ENCODE assay signal across 9 cellular contexts in the genomic region with DNA sequence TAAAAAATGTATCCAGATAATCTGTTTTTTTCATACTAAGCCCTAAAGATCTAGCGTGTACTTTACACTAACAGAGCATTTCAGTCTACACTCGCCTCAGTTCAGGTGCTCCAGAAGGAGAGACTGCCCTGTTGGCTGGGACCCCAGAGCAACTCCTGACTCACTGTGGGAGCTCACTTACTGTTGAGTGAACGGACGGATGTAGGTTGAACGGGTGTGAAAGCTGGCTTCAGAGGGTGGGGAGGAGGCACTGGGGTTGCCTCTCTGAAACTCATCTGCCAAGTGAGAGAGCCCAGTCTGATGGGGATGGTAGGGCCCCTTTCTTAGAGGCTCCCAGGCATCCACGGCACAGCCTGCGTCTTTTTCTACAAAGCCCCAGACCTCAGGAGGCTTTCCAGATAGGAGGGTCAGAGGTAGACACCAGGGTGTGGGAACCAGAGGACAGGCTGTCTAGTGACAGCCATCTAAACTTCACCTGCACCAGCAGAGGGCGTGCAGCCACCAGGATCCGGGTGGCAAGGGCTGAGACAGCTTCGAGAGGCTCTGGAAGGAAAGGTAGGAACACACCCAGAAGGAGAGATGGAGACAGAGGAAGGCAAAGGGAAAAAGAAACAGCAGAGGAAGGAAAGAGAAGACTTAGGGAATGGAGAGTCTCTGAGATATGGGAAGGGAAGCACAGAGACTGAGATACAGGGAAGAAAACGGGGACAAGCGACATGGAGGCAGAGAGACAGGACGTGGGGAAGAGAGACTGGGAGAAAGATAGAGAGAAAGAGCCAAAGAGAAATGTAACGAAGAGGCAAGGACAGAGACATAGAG. TPM values are rescaled to one million over a fixed set of nuclear protein-coding genes. Genes with fewer than 3 reads are reported as not detected.
A peak's percentile ranks its signal among the peaks of the same experiment; 100 is the strongest.
DNase-seq lines count a peak whose midpoint lies in the region; ATAC-seq, FAIRE-seq and TF ChIP-seq lines count a peak whose summit lies in the region.
"Had no signal": no experiment of that assay in that cellular context is flagged by ENCODE, and none has a peak within 500 bp of the region (broad histone marks: within the 10 kb centered on the region; RNA-seq: fewer than 3 reads in every experiment).

No MANE protein-coding gene starts in this region.

- peak; percentile 48 for DNase-seq in RCC 7860 (ENCODE audit: low spot score)
- DNase-seq in activated T-cell treated with anti-CD3 and anti-CD28 coated beads, Interleukin-2, amount 50 U/mL, for 72 hours: peak; percentile 78 to 83
- DNase-seq in fibroblast of peridontal ligament (ENCODE audit: extremely low read depth): peak; percentile 60
- peak; percentile 92 for DNase-seq in neural progenitor cell (ENCODE audit: low spot score)
- DNase-seq in stomach: peak; percentile 82
- DNase-seq in GOT3 (lab: John Stamatoyannopoulos, UW): no peak

- TF ChIP-seq CTCF in KMS-11 (conservative IDR thresholded peaks at IDR 0.05; ENCODE audit: low read depth, low read length): peak; percentile 93
- peak; percentile 97 for TF ChIP-seq CTCF in neural progenitor cell (IDR thresholded peaks at IDR 0.05)
- TF ChIP-seq CTCF in stomach (IDR thresholded peaks at IDR 0.05): peak in 6 of 7 experiments; percentile 31 to 91 (median 79)

- peak; percentile 89 to 91 for ATAC-seq in activated T-cell treated with anti-CD3 and anti-CD28 coated beads, Interleukin-2, amount 50 U/mL, for 72 hours (replicated peaks in 1 of 2)

- intact Hi-C loops in stomach (cut with DNase I; ENCODE audit: low total_unique reads): loop anchor here (5.0 kb wide), 1 partner anchor 51 kb away; a partner anchor contains a TSS

- no peak for TF ChIP-seq EP300 in stomach (IDR thresholded peaks at IDR 0.05)

- H3K9me3 Mint-ChIP-seq in activated T-cell treated with anti-CD3 and anti-CD28 coated beads, Interleukin-2, amount 50 U/mL, for 72 hours: no peaks in the 10 kb centered on the region
- peaks cover 3% of the 10 kb centered on the region for H3K9me3 Mint-ChIP-seq in neural progenitor cell

- peaks cover 7% of the 10 kb centered on the region for H3K27me3 Mint-ChIP-seq in activated T-cell treated with anti-CD3 and anti-CD28 coated beads, Interleukin-2, amount 50 U/mL, for 72 hours (ENCODE audit: low read depth)
- H3K27me3 Mint-ChIP-seq in neural progenitor cell (ENCODE audit: insufficient read depth, low read depth): peaks cover 16% of the 10 kb centered on the region

- H2AFZ ChIP-seq in KMS-11 (ENCODE audit: low read depth) (peak overlapping the region; percentile 38; the same call in 1 of the 2 replicates), neural progenitor cell (replicated peaks) (peak overlapping the region; percentile 51)

- FAIRE-seq in G401.6 (lab: Jason Lieb, UNC) (peak; percentile 93), RCC 7860 (lab: Jason Lieb, UNC) (no peak)
- FAIRE-seq: islet of Langerhans had no signal

- H3K36me3 Mint-ChIP-seq in activated T-cell treated with anti-CD3 and anti-CD28 coated beads, Interleukin-2, amount 50 U/mL, for 72 hours (ENCODE audit: insufficient read depth in 2 of 2): no peaks in the 10 kb centered on the region
- peaks cover 2% of the 10 kb centered on the region for H3K36me3 Mint-ChIP-seq in neural progenitor cell

- peaks cover 22% of the 10 kb centered on the region for H3F3A ChIP-seq in neural progenitor cell (ENCODE audit: low read depth)

- peaks cover 27% of the 10 kb centered on the region for H3K4me1 Mint-ChIP-seq in activated T-cell treated with anti-CD3 and anti-CD28 coated beads, Interleukin-2, amount 50 U/mL, for 72 hours (ENCODE audit: low read depth)
- H3K4me1 Mint-ChIP-seq in neural progenitor cell: peaks cover 23% of the 10 kb centered on the region

- H3K4me3 ChIP-seq in KMS-11 (IDR thresholded peaks at IDR 0.05; ENCODE audit: insufficient read depth, low read depth, low read length) (no peak overlapping the region), neural progenitor cell (no peak overlapping the region), stomach (no peak overlapping the region)

- H3K4me2 ChIP-seq in KMS-11 (no peak overlapping the region), neural progenitor cell (no peak overlapping the region)

- H3K27me3 ChIP-seq in KMS-11 (ENCODE audit: insufficient read depth, low read depth): peaks cover 52% of the 10 kb centered on the region
- no peaks in the 10 kb centered on the region for H3K27me3 ChIP-seq in neural progenitor cell
- peaks cover 0 to 63% (median 10%) of the 10 kb centered on the region in 3 donors for H3K27me3 ChIP-seq in stomach

- WGBS in stomach, 5 donors: 20 to 25% (median 23%) methylated on average over 13 to 14 of the region's 14 CpGs

- H3K4me3 Mint-ChIP-seq in activated T-cell treated with anti-CD3 and anti-CD28 coated beads, Interleukin-2, amount 50 U/mL, for 72 hours: no peak overlapping the region
- H3K4me3 Mint-ChIP-seq in neural progenitor cell: no peak overlapping the region

- no peaks in the 10 kb centered on the region for H3K79me2 ChIP-seq in KMS-11 (ENCODE audit: insufficient read depth, low read depth)
- no peaks in the 10 kb centered on the region for H3K79me2 ChIP-seq in neural progenitor cell (ENCODE audit: low read depth)

- H3K27ac ChIP-seq in KMS-11 (no peak overlapping the region), neural progenitor cell (no peak overlapping the region), stomach (no peak overlapping the region)

- no peak for TF ChIP-seq POLR2A in stomach (IDR thresholded peaks at IDR 0.05)

- no peaks in the 10 kb centered on the region for H3K9me3 ChIP-seq in neural progenitor cell (ENCODE audit: low read depth)
- no peaks in the 10 kb centered on the region for H3K9me3 ChIP-seq in stomach

- H3K9ac ChIP-seq in KMS-11 (no peak overlapping the region), neural progenitor cell (no peak overlapping the region)

- no peaks in the 10 kb centered on the region for H3K36me3 ChIP-seq in KMS-11 (ENCODE audit: insufficient read depth)
- H3K36me3 ChIP-seq in neural progenitor cell: no peaks in the 10 kb centered on the region
- H3K36me3 ChIP-seq in stomach: no peaks in the 10 kb centered on the region

- H3K27ac Mint-ChIP-seq in activated T-cell treated with anti-CD3 and anti-CD28 coated beads, Interleukin-2, amount 50 U/mL, for 72 hours: no peak overlapping the region
- no peak overlapping the region for H3K27ac Mint-ChIP-seq in neural progenitor cell

- H3K4me1 ChIP-seq in KMS-11 (ENCODE audit: low read depth, poor library complexity, severe bottlenecking): peaks cover 7% of the 10 kb centered on the region
- peaks cover 18% of the 10 kb centered on the region for H3K4me1 ChIP-seq in neural progenitor cell
- H3K4me1 ChIP-seq in stomach: peaks cover 0 to 13% (median 1%) of the 10 kb centered on the region in 4 donors

- no peaks in the 10 kb centered on the region for H4K20me1 ChIP-seq in KMS-11 (ENCODE audit: insufficient read depth)
- H4K20me1 ChIP-seq in neural progenitor cell (ENCODE audit: low read depth): no peaks in the 10 kb centered on the region

RNA-seq across cellular contexts. Expression of a gene that starts 3.7 kb away (rescaled TPM):
- total RNA-seq in activated T-cell treated with anti-CD3 and anti-CD28 coated beads, Interleukin-2, amount 50 U/mL, for 72 hours: 1 to 10 TPM; 1.6 to 3.0 TPM
- total RNA-seq in neural progenitor cell (ENCODE audit: low replicate concordance) (0.59 TPM in 1 of 2 replicates, not detected in the other), stomach (under 1 TPM in 1 of 5 donors, not detected in 4; 0.37 TPM)
- under 1 TPM in 1 of 3 donors, not detected in 2; 0.20 TPM for polyA plus RNA-seq in stomach

RNA-seq across cellular contexts. Expression of a gene that starts 28.1 kb away (rescaled TPM):
- total RNA-seq in activated T-cell treated with anti-CD3 and anti-CD28 coated beads, Interleukin-2, amount 50 U/mL, for 72 hours: not detected
- total RNA-seq in neural progenitor cell (ENCODE audit: low replicate concordance) (3.0 and 5.6 TPM in 2 replicates), stomach (not detected)
- under 1 TPM in 1 of 3 donors, not detected in 2; 0.35 TPM for polyA plus RNA-seq in stomach

RNA-seq across cellular contexts. Expression of a gene that starts 29.6 kb away (rescaled TPM):
- not detected for total RNA-seq in activated T-cell treated with anti-CD3 and anti-CD28 coated beads, Interleukin-2, amount 50 U/mL, for 72 hours
- 125 and 193 TPM in 2 replicates for total RNA-seq in neural progenitor cell (ENCODE audit: low replicate concordance)
- 10 to 100 TPM in 4 of 5 donors, 1 to 10 TPM in 1; 4.3 to 42.0 (median 17.8) TPM for total RNA-seq in stomach
- 10 to 100 TPM; 21.8 to 35.4 (median 26.6) TPM for polyA plus RNA-seq in stomach

RNA-seq across cellular contexts. Expression of a gene that starts 31.5 kb away (rescaled TPM):
- not detected for total RNA-seq in activated T-cell treated with anti-CD3 and anti-CD28 coated beads, Interleukin-2, amount 50 U/mL, for 72 hours
- total RNA-seq in neural progenitor cell (ENCODE audit: low replicate concordance) (not detected in 2 replicates), stomach (not detected)
- polyA plus RNA-seq in stomach: not detected

RNA-seq across cellular contexts. Expression of a gene that starts 33.4 kb away (rescaled TPM):
- total RNA-seq in activated T-cell treated with anti-CD3 and anti-CD28 coated beads, Interleukin-2, amount 50 U/mL, for 72 hours: not detected
- total RNA-seq in neural progenitor cell (ENCODE audit: low replicate concordance) (0.09 TPM in 1 of 2 replicates, not detected in the other), stomach (not detected)
- polyA plus RNA-seq in stomach: not detected

Comparison
In these comparisons a context has a peak if more than half of its experiments do, and no peak if none do; other contexts are left out.
1. RNA of a gene that starts 29.6 kb away (total RNA-seq): 125 to 193 TPM in neural progenitor cell and 4.3 to 42.0 TPM in stomach; not detected in activated T-cell treated with anti-CD3 and anti-CD28 coated beads, Interleukin-2, amount 50 U/mL, for 72 hours; every median in the first group is over 4 times any median in the second.
2. Peak in every context shown above with its lines, with median percentiles within 50 percentile points of each other: CTCF ChIP-seq.